ENCODE assay signal across 19 cellular contexts in genomic region chr16:71923941-71924690, GRCh38. TPM values are rescaled to one million over a fixed set of nuclear protein-coding genes. Genes with fewer than 3 reads are reported as not detected.
DNase-seq lines count a peak whose midpoint lies in the region; ATAC-seq and TF ChIP-seq lines count a peak whose summit lies in the region.
"Had no signal": no experiment of that assay in that cellular context is flagged by ENCODE, and none has a peak within 500 bp of the region (broad histone marks: within the 10 kb centered on the region; RNA-seq: fewer than 3 reads in every experiment).

No MANE protein-coding gene starts in this region.

- DNase-seq in activated naive CD4-positive, alpha-beta T cell treated with anti-CD3 and anti-CD28 coated beads for 36 hours: no peak
- DNase-seq in MG63 (peak; percentile 72), nephron progenitor cell (no peak), NCI-H1694 (lab: John Stamatoyannopoulos, UW) (no peak), T-helper 1 cell (no peak)
- no peak for DNase-seq in central memory CD8-positive, alpha-beta T cell (ENCODE audit: low spot score in 2 of 2)
- DNase-seq: activated CD4-positive, alpha-beta T cell treated with anti-CD3 and anti-CD28 coated beads, Interleukin-2, amount 50 U/mL, for 4 hours; GDM1; H9; NCI-H1092 treated with DMSO at 0.1 percent for 48 hours; psoas muscle; SHP77; T1000; uterus had no signal

- no peaks in the 10 kb centered on the region for H3K9me3 ChIP-seq in MG63
- H3K9me3 ChIP-seq: psoas muscle, uterus had no signal

- TF ChIP-seq CTCF in nephron progenitor cell (IDR thresholded peaks at IDR 0.05): no peak

- CTCF ChIA-PET in activated naive CD4-positive, alpha-beta T cell treated with anti-CD3 and anti-CD28 coated beads for 36 hours (lab: Charles Lee): interaction anchor here (0.8 kb wide), 1 partner anchor 32 kb away, joined by 3 read pairs; no protein-coding TSS in a partner anchor

- H3K36me3 ChIP-seq in MG63: peaks cover 59% of the 10 kb centered on the region
- H3K36me3 ChIP-seq: uterus had no signal

- intact Hi-C loops in activated naive CD4-positive, alpha-beta T cell treated with anti-CD3 and anti-CD28 coated beads for 36 hours (cut with micrococcal nuclease): no loop called here

- no peak overlapping the region for H3K4me3 ChIP-seq in MG63
- H3K4me3 ChIP-seq: psoas muscle, uterus had no signal

- ATAC-seq in central memory CD8-positive, alpha-beta T cell (replicated peaks; ENCODE audit: extremely low read depth, poor library complexity, severe bottlenecking): no peak
- no peak for ATAC-seq in HG03039 (IDR thresholded peaks at IDR 0.05; ENCODE audit: unreplicated experiment)
- ATAC-seq: activated T-helper 17 cell treated with anti-CD3 and anti-CD28 coated beads, Interleukin-2, amount 50 U/mL, for 72 hours; psoas muscle had no signal

- H3K27ac Mint-ChIP-seq in activated naive CD4-positive, alpha-beta T cell treated with anti-CD3 and anti-CD28 coated beads, Interleukin-2, amount 50 U/mL, for 24 hours: peak overlapping the region; percentile 2
- no peak overlapping the region for H3K27ac Mint-ChIP-seq in activated naive CD4-positive, alpha-beta T cell treated with anti-CD3 and anti-CD28 coated beads for 36 hours
- peak overlapping the region; percentile 3 for H3K27ac Mint-ChIP-seq in central memory CD8-positive, alpha-beta T cell (ENCODE audit: low read depth)
- peak overlapping the region; percentile 9 for H3K27ac Mint-ChIP-seq in nephron progenitor cell
- H3K27ac Mint-ChIP-seq: activated T-helper 17 cell treated with anti-CD3 and anti-CD28 coated beads, Interleukin-2, amount 50 U/mL, for 72 hours; H9; nephron; stimulated activated naive CD8-positive, alpha-beta T cell treated with anti-CD3 and anti-CD28 coated beads, Interleukin-15, Interleukin-2, amounts not matched to agents 100 ng/mL and 50 ng/mL, for 24 hours had no signal

- peaks cover 14% of the 10 kb centered on the region for H3K4me1 Mint-ChIP-seq in activated naive CD4-positive, alpha-beta T cell treated with anti-CD3 and anti-CD28 coated beads, Interleukin-2, amount 50 U/mL, for 24 hours
- peaks cover 9% of the 10 kb centered on the region for H3K4me1 Mint-ChIP-seq in activated naive CD4-positive, alpha-beta T cell treated with anti-CD3 and anti-CD28 coated beads for 36 hours (ENCODE audit: low read depth)
- H3K4me1 Mint-ChIP-seq in central memory CD8-positive, alpha-beta T cell: peaks cover 17% of the 10 kb centered on the region
- H3K4me1 Mint-ChIP-seq in nephron progenitor cell: peaks cover 2% of the 10 kb centered on the region
- H3K4me1 Mint-ChIP-seq: H9 had no signal

- H3K36me3 Mint-ChIP-seq in activated naive CD4-positive, alpha-beta T cell treated with anti-CD3 and anti-CD28 coated beads, Interleukin-2, amount 50 U/mL, for 24 hours: peaks cover 27% of the 10 kb centered on the region
- H3K36me3 Mint-ChIP-seq in activated naive CD4-positive, alpha-beta T cell treated with anti-CD3 and anti-CD28 coated beads for 36 hours (ENCODE audit: low read depth): peaks cover 50% of the 10 kb centered on the region
- H3K36me3 Mint-ChIP-seq in central memory CD8-positive, alpha-beta T cell (ENCODE audit: insufficient read depth): peaks cover 88% of the 10 kb centered on the region
- peaks cover 86% of the 10 kb centered on the region for H3K36me3 Mint-ChIP-seq in nephron progenitor cell (ENCODE audit: low read depth)

- no peaks in the 10 kb centered on the region for H3K27me3 ChIP-seq in MG63
- H3K27me3 ChIP-seq: uterus had no signal

- no peak overlapping the region for H3K4me3 Mint-ChIP-seq in activated naive CD4-positive, alpha-beta T cell treated with anti-CD3 and anti-CD28 coated beads, Interleukin-2, amount 50 U/mL, for 24 hours
- H3K4me3 Mint-ChIP-seq in activated naive CD4-positive, alpha-beta T cell treated with anti-CD3 and anti-CD28 coated beads for 36 hours: no peak overlapping the region
- no peak overlapping the region for H3K4me3 Mint-ChIP-seq in central memory CD8-positive, alpha-beta T cell
- H3K4me3 Mint-ChIP-seq in nephron progenitor cell: no peak overlapping the region
- H3K4me3 Mint-ChIP-seq: activated T-helper 17 cell treated with anti-CD3 and anti-CD28 coated beads, Interleukin-2, amount 50 U/mL, for 72 hours; H9; nephron; stimulated activated naive CD8-positive, alpha-beta T cell treated with anti-CD3 and anti-CD28 coated beads, Interleukin-15, Interleukin-2, amounts not matched to agents 100 ng/mL and 50 ng/mL, for 24 hours had no signal

- H3K27me3 Mint-ChIP-seq in activated naive CD4-positive, alpha-beta T cell treated with anti-CD3 and anti-CD28 coated beads, Interleukin-2, amount 50 U/mL, for 24 hours: no peaks in the 10 kb centered on the region
- H3K27me3 Mint-ChIP-seq in activated naive CD4-positive, alpha-beta T cell treated with anti-CD3 and anti-CD28 coated beads for 36 hours (ENCODE audit: low read depth): no peaks in the 10 kb centered on the region
- no peaks in the 10 kb centered on the region for H3K27me3 Mint-ChIP-seq in central memory CD8-positive, alpha-beta T cell
- H3K27me3 Mint-ChIP-seq in nephron progenitor cell (ENCODE audit: low read depth, poor library complexity): no peaks in the 10 kb centered on the region
- H3K27me3 Mint-ChIP-seq: activated T-helper 17 cell treated with anti-CD3 and anti-CD28 coated beads, Interleukin-2, amount 50 U/mL, for 72 hours; stimulated activated naive CD8-positive, alpha-beta T cell treated with anti-CD3 and anti-CD28 coated beads, Interleukin-15, Interleukin-2, amounts not matched to agents 100 ng/mL and 50 ng/mL, for 24 hours had no signal

- no peaks in the 10 kb centered on the region for H3K9me3 Mint-ChIP-seq in activated naive CD4-positive, alpha-beta T cell treated with anti-CD3 and anti-CD28 coated beads, Interleukin-2, amount 50 U/mL, for 24 hours
- no peaks in the 10 kb centered on the region for H3K9me3 Mint-ChIP-seq in activated naive CD4-positive, alpha-beta T cell treated with anti-CD3 and anti-CD28 coated beads for 36 hours
- H3K9me3 Mint-ChIP-seq in central memory CD8-positive, alpha-beta T cell: no peaks in the 10 kb centered on the region
- no peaks in the 10 kb centered on the region for H3K9me3 Mint-ChIP-seq in nephron progenitor cell
- H3K9me3 Mint-ChIP-seq: activated T-helper 17 cell treated with anti-CD3 and anti-CD28 coated beads, Interleukin-2, amount 50 U/mL, for 72 hours; H9; nephron; stimulated activated naive CD8-positive, alpha-beta T cell treated with anti-CD3 and anti-CD28 coated beads, Interleukin-15, Interleukin-2, amounts not matched to agents 100 ng/mL and 50 ng/mL, for 24 hours had no signal

RNA-seq across cellular contexts. Expression of gene IST1, which starts 28.8 kb away (rescaled TPM):
- 100 to 1,000 TPM; 196 to 203 TPM for total RNA-seq in activated naive CD4-positive, alpha-beta T cell treated with anti-CD3 and anti-CD28 coated beads for 36 hours
- total RNA-seq in MG63 (2014; rRNA removed; shearing (Covaris generic); ENCODE audit: low replicate concordance): 93.5 and 95.1 TPM in 2 replicates

RNA-seq across cellular contexts. Expression of gene ZNF821, which starts 40.1 kb away (rescaled TPM):
- total RNA-seq in activated naive CD4-positive, alpha-beta T cell treated with anti-CD3 and anti-CD28 coated beads for 36 hours: 1 to 10 TPM; 5.9 TPM
- total RNA-seq in MG63 (2014; rRNA removed; shearing (Covaris generic); ENCODE audit: low replicate concordance): 4.3 and 17.7 TPM in 2 replicates
